Comparison of ENCODE assay signal across 8 cellular contexts in the genomic region with DNA sequence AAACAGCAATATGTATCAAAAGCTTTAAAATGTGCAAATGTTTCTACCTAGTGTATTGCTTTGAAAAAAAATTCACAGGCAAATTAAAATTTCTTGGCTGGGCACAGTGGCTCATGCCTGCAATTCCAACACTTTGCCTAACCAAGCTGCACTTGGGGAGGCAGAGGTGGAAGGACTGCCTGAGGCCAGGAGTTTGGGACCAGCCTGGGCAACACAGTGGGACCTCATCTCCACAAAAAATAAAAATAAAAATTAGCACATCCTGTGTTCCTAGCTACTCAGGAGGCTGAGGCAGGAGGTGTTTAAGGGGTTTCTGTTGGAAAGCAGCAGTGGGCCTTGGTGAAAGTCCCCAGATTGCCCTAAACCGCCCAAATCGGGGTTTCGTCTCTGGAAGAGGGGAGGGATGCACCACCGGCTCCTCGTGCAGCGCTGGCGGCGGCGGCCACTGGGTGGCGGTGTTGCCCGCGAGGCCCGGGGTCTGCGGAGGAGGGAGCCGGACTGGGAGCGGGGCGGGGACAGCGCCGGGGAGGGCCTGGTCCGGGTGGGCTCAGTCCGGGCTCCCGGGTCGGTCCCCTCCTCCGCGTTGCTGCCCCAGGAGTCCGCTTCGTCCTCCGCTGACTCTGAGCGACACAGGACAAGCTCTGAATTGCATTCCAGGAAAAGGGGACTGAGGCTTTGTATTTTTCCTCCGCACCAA.
DNase-seq lines count a peak whose midpoint lies in the region; ATAC-seq, FAIRE-seq and TF ChIP-seq lines count a peak whose summit lies in the region.

No MANE protein-coding gene starts in this region.

- H3K4me1 ChIP-seq in keratinocyte (ENCODE audit: control insufficient read depth, extremely low read depth, insufficient read depth, low read length), result no peaks in the 10 kb centered on the region

- H3K27me3 ChIP-seq in HL-60 (ENCODE audit: insufficient read depth, poor library complexity, severe bottlenecking) (no peaks in the 10 kb centered on the region), keratinocyte (ENCODE audit: control insufficient read depth, extremely low read depth, insufficient read depth, low read length) (no peaks in the 10 kb centered on the region)

- H3K9me3 ChIP-seq in keratinocyte (ENCODE audit: control insufficient read depth, low read depth, low read length), result no peaks in the 10 kb centered on the region

- H3K9ac ChIP-seq in keratinocyte (ENCODE audit: control insufficient read depth, extremely low read depth, insufficient read depth, low read length), result no peak overlapping the region

- H2AFZ ChIP-seq in keratinocyte (ENCODE audit: control insufficient read depth, low read length), result peak overlapping the region; percentile 47

- H3K79me2 ChIP-seq in keratinocyte (ENCODE audit: control insufficient read depth, insufficient read depth, low read length), result no peaks in the 10 kb centered on the region

- H3K27ac ChIP-seq in HL-60 (replicated peaks), result no peak overlapping the region
- H3K27ac ChIP-seq in caudate nucleus (ENCODE audit: low read depth, low read length), result no peak overlapping the region
- no peak overlapping the region for H3K27ac ChIP-seq in keratinocyte (ENCODE audit: control insufficient read depth, insufficient read depth, low read length)

- dilution Hi-C loops in keratinocyte (cut with MboI; ENCODE audit: extremely low pct_ligation_motif_present, low sequenced_read_pairs), result no loop called here

- peak overlapping the region; percentile 52 for H3K4me2 ChIP-seq in keratinocyte (ENCODE audit: control insufficient read depth, extremely low read depth, insufficient read depth, low read depth, low read length)

- TF ChIP-seq CTCF in HL-60 (IDR thresholded peaks at IDR 0.05; ENCODE audit: insufficient read depth, low read length) (peak; percentile 33), keratinocyte (optimal IDR thresholded peaks at IDR 0.05 in 1 of 3, IDR thresholded peaks at IDR 0.05 in 1 of 3, conservative IDR thresholded peaks at IDR 0.05 in 1 of 3; ENCODE audit: extremely low read depth in 1 of 3, insufficient read depth in 2 of 3, low read length in 3 of 3) (peak; percentile 57 to 89 (median 83))

- no peaks in the 10 kb centered on the region for H3K36me3 ChIP-seq in keratinocyte (ENCODE audit: control insufficient read depth in 2 of 2, extremely low read depth in 1 of 2, insufficient read depth in 2 of 2, low read length in 2 of 2)

- no peaks in the 10 kb centered on the region for H3K9me1 ChIP-seq in keratinocyte (ENCODE audit: control insufficient read depth, extremely low read depth, insufficient read depth, low read length)

- no peak for FAIRE-seq in keratinocyte (lab: Jason Lieb, UNC)

- ATAC-seq in GM19372 (IDR thresholded peaks at IDR 0.05; ENCODE audit: low read depth, unreplicated experiment), result peak; percentile 92

- DNase-seq in CD1c-positive myeloid dendritic cell (ENCODE audit: extremely low spot score) (peak; percentile 21), HL-60 (ENCODE audit: low read depth in 1 of 2, low spot score in 1 of 2) (peak in 1 of 2 experiments; percentile 17), UCSD-AML1 (lab: John Stamatoyannopoulos, UW; ENCODE audit: unreplicated experiment) (peak; percentile 38), caudate nucleus (lab: John Stamatoyannopoulos, UW) (peak in 57 of 61 donors; percentile 4 to 84 (median 60)), keratinocyte (ENCODE audit: low read depth, low spot score) (no peak), OCI-M2 (lab: John Stamatoyannopoulos, UW; ENCODE audit: unreplicated experiment) (no peak)
- peak; percentile 17 to 55 for DNase-seq in stimulated activated CD4-positive, alpha-beta T cell treated with anti-CD3 and anti-CD28 coated beads, Interleukin-12 subunit alpha, Interleukin-12 subunit beta, amount 100 ng/mL, for 24 hours (ENCODE audit: low read depth in 2 of 2)

- H3K4me3 ChIP-seq in HL-60 (replicated peaks; ENCODE audit: insufficient read depth, low read length), result no peak overlapping the region
- peak overlapping the region in 2 of 3 experiments; percentile 24 to 29 for H3K4me3 ChIP-seq in keratinocyte (ENCODE audit: control insufficient read depth in 2 of 3, extremely low read depth in 1 of 3, insufficient read depth in 2 of 3, low read depth in 1 of 3, low read length in 3 of 3)

- H4K20me1 ChIP-seq in keratinocyte (ENCODE audit: control insufficient read depth, extremely low read depth, insufficient read depth, low read length), result no peaks in the 10 kb centered on the region

Comparison
In these comparisons a context has a peak if more than half of its experiments do, and no peak if none do; other contexts are left out.
1. DNase-seq: peak in CD1c-positive myeloid dendritic cell (single experiment), UCSD-AML1 (single experiment), caudate nucleus (57 of 61) and stimulated activated CD4-positive, alpha-beta T cell treated with anti-CD3 and anti-CD28 coated beads, Interleukin-12 subunit alpha, Interleukin-12 subunit beta, amount 100 ng/mL, for 24 hours (2 of 2); none in keratinocyte (single experiment) and OCI-M2 (single experiment).